Comparison of ENCODE assay signal across 9 cellular contexts in genomic region chr16:67260426-67261063, GRCh38. TPM values are rescaled to one million over a fixed set of nuclear protein-coding genes. Genes with fewer than 3 reads are reported as not detected.
DNase-seq lines count a peak whose midpoint lies in the region; ATAC-seq and TF ChIP-seq lines count a peak whose summit lies in the region.
"Had no signal": no experiment of that assay in that cellular context is flagged by ENCODE, and none has a peak within 500 bp of the region (broad histone marks: within the 10 kb centered on the region; RNA-seq: fewer than 3 reads in every experiment).

No MANE protein-coding gene starts in this region.

- H3K4me1 Mint-ChIP-seq in endodermal cell = peaks cover 17% of the 10 kb centered on the region
- H3K4me1 Mint-ChIP-seq in neural crest cell = no peaks in the 10 kb centered on the region
- H3K4me1 Mint-ChIP-seq: CD4-positive, CD25-positive, alpha-beta regulatory T cell had no signal

- no peaks in the 10 kb centered on the region for H3K27me3 ChIP-seq in endodermal cell (ENCODE audit: control insufficient read depth, insufficient read depth, low read length, poor library complexity, severe bottlenecking)
- peaks cover 6% of the 10 kb centered on the region for H3K27me3 ChIP-seq in HAP-1 (ENCODE audit: low read depth)

- H3K9ac ChIP-seq in endodermal cell (ENCODE audit: extremely low read depth, low read length, poor library complexity, severe bottlenecking) = no peak overlapping the region

- H3K36me3 Mint-ChIP-seq in endodermal cell (ENCODE audit: low read depth) (no peaks in the 10 kb centered on the region), neural crest cell (ENCODE audit: low read depth) (no peaks in the 10 kb centered on the region)
- H3K36me3 Mint-ChIP-seq: CD4-positive, CD25-positive, alpha-beta regulatory T cell had no signal

- H3K27me3 Mint-ChIP-seq in endodermal cell (ENCODE audit: insufficient read depth) (peaks cover 5% of the 10 kb centered on the region), neural crest cell (ENCODE audit: low read depth) (peaks cover 15% of the 10 kb centered on the region)

- 78 to 80% methylated on average over 4 of the region's 4 CpGs for WGBS in endodermal cell (ENCODE audit: insufficient coverage in 1 of 2, insufficient read length in 1 of 2), 2 experiments

- peaks cover 49% of the 10 kb centered on the region for H3K36me3 ChIP-seq in endodermal cell (ENCODE audit: control insufficient read depth, insufficient read depth, low read length)
- no peaks in the 10 kb centered on the region for H3K36me3 ChIP-seq in HAP-1 (replicated peaks)

- no peaks in the 10 kb centered on the region for H3K9me3 Mint-ChIP-seq in endodermal cell
- H3K9me3 Mint-ChIP-seq in neural crest cell = no peaks in the 10 kb centered on the region

- peak overlapping the region; percentile 32 for H3K27ac Mint-ChIP-seq in endodermal cell
- H3K27ac Mint-ChIP-seq in neural crest cell (ENCODE audit: unreplicated experiment) = no peak overlapping the region

- in situ Hi-C loops in HAP-1 (cut with MboI; ENCODE audit: low sequenced_read_pairs) = no loop called here

- no peaks in the 10 kb centered on the region for H3K9me3 ChIP-seq in endodermal cell (ENCODE audit: control insufficient read depth, low read length)
- H3K9me3 ChIP-seq in HAP-1 = no peaks in the 10 kb centered on the region

- peak; percentile 30 for DNase-seq in NCI-H2081 (lab: John Stamatoyannopoulos, UW)
- no peak for DNase-seq in NCI-H2081 treated with DMSO at 0.1 percent for 48 hours (lab: John Stamatoyannopoulos, UW)
- peak; percentile 58 for DNase-seq in HT1080 (ENCODE audit: low read depth)
- no peak for DNase-seq in RWPE1 (ENCODE audit: low spot score)
- DNase-seq in endodermal cell = peak; percentile 75
- DNase-seq in neural crest cell (ENCODE audit: low read depth, low spot score) = no peak
- no peak for DNase-seq in HAP-1 (ENCODE audit: low spot score in 2 of 2)

- H3K4me3 Mint-ChIP-seq in endodermal cell (no peak overlapping the region), neural crest cell (no peak overlapping the region)
- H3K4me3 Mint-ChIP-seq: CD4-positive, CD25-positive, alpha-beta regulatory T cell had no signal

- peak; percentile 58 for TF ChIP-seq CTCF in RWPE1 (conservative IDR thresholded peaks at IDR 0.05; ENCODE audit: low read depth)
- TF ChIP-seq CTCF in endodermal cell (conservative IDR thresholded peaks at IDR 0.05) = peak; percentile 85
- peak; percentile 64 for TF ChIP-seq CTCF in neural crest cell (conservative IDR thresholded peaks at IDR 0.05)

- no peaks in the 10 kb centered on the region for H3K4me1 ChIP-seq in endodermal cell (ENCODE audit: control insufficient read depth, insufficient read depth, low read length)
- H3K4me1 ChIP-seq in HAP-1 = no peaks in the 10 kb centered on the region

- CTCF ChIA-PET in RWPE1 (lab: Yijun Ruan, JAX) = interaction anchor here (0.6 to 1.9 kb wide), 17 partner anchors 10 to 207 kb away, joined by 3 to 12 read pairs (median 4); partner anchors contain the start of gene PLEKHG4

- no peak for ATAC-seq in HG03045 (IDR thresholded peaks at IDR 0.05; ENCODE audit: unreplicated experiment)

- no peak overlapping the region for H3K27ac ChIP-seq in RWPE1
- no peak overlapping the region for H3K27ac ChIP-seq in endodermal cell (ENCODE audit: low read depth, low read length)

- POLR2A ChIA-PET in RWPE1 (lab: Yijun Ruan, JAX; ENCODE audit: low non-redundant PET) = no interaction called here

- H3K4me3 ChIP-seq in endodermal cell (ENCODE audit: low read length) (no peak overlapping the region), HAP-1 (no peak overlapping the region)

RNA-seq across cellular contexts. Expression of gene SLC9A5, which starts 11.8 kb away (rescaled TPM):
- 0.57 and 1.9 TPM in 2 replicates for total RNA-seq in HT1080 (2014; rRNA removed; shearing (Covaris generic))
- 0.70 and 0.76 TPM in 2 replicates for polyA plus RNA-seq in HT1080 (2015; cell fraction: cytosol; rRNA removed)
- polyA plus RNA-seq in HT1080 (2015; cell fraction: nucleus; rRNA removed) = 5.7 and 7.2 TPM in 2 replicates
- total RNA-seq in endodermal cell (1 to 10 TPM; 8.9 to 9.0 TPM), neural crest cell (3.3 and 4.4 TPM in 2 replicates)
- 4.8 TPM for polyA plus RNA-seq in endodermal cell (2013, experiment 1 of 2)
- 4.6 TPM for polyA plus RNA-seq in endodermal cell (2013, experiment 2 of 2)
- polyA plus RNA-seq: CD4-positive, CD25-positive, alpha-beta regulatory T cell had no signal

RNA-seq across cellular contexts. Expression of gene FHOD1, which starts 13.3 kb away (rescaled TPM):
- 54.8 and 65.1 TPM in 2 replicates for total RNA-seq in HT1080 (2014; rRNA removed; shearing (Covaris generic))
- polyA plus RNA-seq in HT1080 (2015; cell fraction: cytosol; rRNA removed) = 27.5 and 27.9 TPM in 2 replicates
- 140 and 161 TPM in 2 replicates for polyA plus RNA-seq in HT1080 (2015; cell fraction: nucleus; rRNA removed)
- total RNA-seq in endodermal cell (10 to 100 TPM; 51.7 to 71.9 TPM), neural crest cell (39.9 and 45.5 TPM in 2 replicates)
- polyA plus RNA-seq in endodermal cell (2013, experiment 1 of 2) = 31.9 TPM
- 31.3 TPM for polyA plus RNA-seq in endodermal cell (2013, experiment 2 of 2)

RNA-seq across cellular contexts. Expression of gene PLEKHG4, which starts 18.8 kb away (rescaled TPM):
- 1.8 and 3.7 TPM in 2 replicates for total RNA-seq in HT1080 (2014; rRNA removed; shearing (Covaris generic))
- polyA plus RNA-seq in HT1080 (2015; cell fraction: cytosol; rRNA removed) = 2.4 and 3.2 TPM in 2 replicates
- 17.6 and 20.5 TPM in 2 replicates for polyA plus RNA-seq in HT1080 (2015; cell fraction: nucleus; rRNA removed)
- 10 to 100 TPM; 10.5 to 12.4 TPM for total RNA-seq in endodermal cell
- 6.1 TPM for polyA plus RNA-seq in endodermal cell (2013, experiment 1 of 2)
- 3.8 TPM for polyA plus RNA-seq in endodermal cell (2013, experiment 2 of 2)
- total RNA-seq in neural crest cell = 3.7 and 4.0 TPM in 2 replicates

RNA-seq across cellular contexts. Expression of gene TMEM208, which starts 33.6 kb away (rescaled TPM):
- total RNA-seq in HT1080 (2014; rRNA removed; shearing (Covaris generic)) = 39.4 and 50.3 TPM in 2 replicates
- 47.9 and 52.9 TPM in 2 replicates for polyA plus RNA-seq in HT1080 (2015; cell fraction: cytosol; rRNA removed)
- polyA plus RNA-seq in HT1080 (2015; cell fraction: nucleus; rRNA removed) = 37.1 and 46.9 TPM in 2 replicates
- total RNA-seq in endodermal cell (10 to 100 TPM; 43.1 to 46.4 TPM), neural crest cell (35.7 and 36.1 TPM in 2 replicates)
- 40.4 TPM for polyA plus RNA-seq in endodermal cell (2013, experiment 1 of 2)
- polyA plus RNA-seq in endodermal cell (2013, experiment 2 of 2) = 36.2 TPM

Comparison
In these comparisons a context has a peak if more than half of its experiments do, and no peak if none do; other contexts are left out.
1. DNase-seq: peak in NCI-H2081 (2 of 2), HT1080 (single experiment) and endodermal cell (single experiment); none in NCI-H2081 treated with DMSO at 0.1 percent for 48 hours (single experiment), RWPE1 (single experiment), neural crest cell (single experiment) and HAP-1 (0 of 2).
2. Peak in every context shown above with its lines, with median percentiles within 50 percentile points of each other: CTCF ChIP-seq.